In the genomic region with DNA sequence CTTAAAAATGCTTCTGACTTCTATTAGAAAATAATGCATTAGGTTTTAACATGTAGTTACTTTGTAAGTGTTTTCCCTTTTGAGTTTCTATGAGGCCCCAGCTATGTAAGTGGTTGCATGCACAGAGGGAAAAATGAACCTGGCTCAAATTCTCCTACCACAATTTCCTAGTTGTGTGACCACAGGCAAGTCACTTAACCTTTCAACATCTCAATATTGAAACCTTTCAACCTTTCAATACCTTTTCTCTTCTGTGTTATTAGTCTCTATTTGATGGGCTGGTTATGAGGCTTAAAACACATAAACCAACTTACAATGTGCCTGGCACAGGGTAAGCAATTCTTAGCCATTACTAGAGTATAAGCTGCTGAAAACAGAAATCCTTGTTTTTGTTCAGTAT, we compare ENCODE assay signal across 12 cellular contexts.
DNase-seq lines count a peak whose midpoint lies in the region; ATAC-seq and TF ChIP-seq lines count a peak whose summit lies in the region.
"Had no signal": no experiment of that assay in that cellular context is flagged by ENCODE, and none has a peak within 500 bp of the region (broad histone marks: within the 10 kb centered on the region; RNA-seq: fewer than 3 reads in every experiment).

No MANE protein-coding gene starts in this region.

- no peak overlapping the region for H3K27ac Mint-ChIP-seq in CD14-positive monocyte

- in situ Hi-C loops in HAP-1 (cut with MboI; ENCODE audit: low sequenced_read_pairs) = no loop called here

- H3K27me3 ChIP-seq in HAP-1 (ENCODE audit: low read depth) = no peaks in the 10 kb centered on the region

- H3K4me1 Mint-ChIP-seq in CD14-positive monocyte = no peaks in the 10 kb centered on the region

- H3K4me1 ChIP-seq in HAP-1 = no peaks in the 10 kb centered on the region

- H3K4me3 Mint-ChIP-seq in CD14-positive monocyte = no peak overlapping the region
- H3K4me3 Mint-ChIP-seq: activated T-cell treated with anti-CD3 and anti-CD28 coated beads, Interleukin-2, amount 50 U/mL, for 4 hours had no signal

- ATAC-seq in GM18508 (IDR thresholded peaks at IDR 0.05; ENCODE audit: insufficient read depth, unreplicated experiment) (peak; percentile 57), GM19455 (IDR thresholded peaks at IDR 0.05; ENCODE audit: unreplicated experiment) (peak; percentile 68), HG02763 (IDR thresholded peaks at IDR 0.05; ENCODE audit: unreplicated experiment) (peak; percentile 72), HG03432 (IDR thresholded peaks at IDR 0.05; ENCODE audit: unreplicated experiment) (peak; percentile 83), SK-N-SH treated with all-trans-retinoic acid at 6 μM for 48 hours (no peak)
- ATAC-seq: activated T-cell treated with anti-CD3 and anti-CD28 coated beads, Interleukin-2, amount 50 U/mL, for 4 hours had no signal

- H3K36me3 ChIP-seq in HAP-1 (replicated peaks) = no peaks in the 10 kb centered on the region

- peaks cover 0 to 4% (median 0%) of the 10 kb centered on the region in 7 donors for H3K9me3 Mint-ChIP-seq in CD14-positive monocyte
- H3K9me3 Mint-ChIP-seq: activated T-cell treated with anti-CD3 and anti-CD28 coated beads, Interleukin-2, amount 50 U/mL, for 4 hours had no signal

- intact Hi-C loops in CD14-positive monocyte (cut with micrococcal nuclease) = no loop called here

- H3K4me3 ChIP-seq in HAP-1 = no peak overlapping the region

- DNase-seq in OCI-M1 (lab: John Stamatoyannopoulos, UW) = no peak
- DNase-seq in CD14-positive monocyte (ENCODE audit: low spot score) = no peak
- DNase-seq in HAP-1 (ENCODE audit: low spot score in 2 of 2) = no peak
- DNase-seq: activated CD4-positive, CD25-positive, alpha-beta regulatory T cell treated with anti-CD3 and anti-CD28 coated beads, Interleukin-2, amount 50 U/mL, for 72 hours; activated T-cell treated with anti-CD3 and anti-CD28 coated beads, Interleukin-2, amount 50 U/mL, for 4 hours; amygdala; DMS79 treated with DMSO at 0.1 percent for 48 hours had no signal

- TF ChIP-seq CTCF in CD14-positive monocyte (IDR thresholded peaks at IDR 0.05) = no peak

- H3K36me3 Mint-ChIP-seq in CD14-positive monocyte = no peaks in the 10 kb centered on the region

- no peaks in the 10 kb centered on the region for H3K9me3 ChIP-seq in HAP-1

- no peaks in the 10 kb centered on the region for H3K27me3 Mint-ChIP-seq in CD14-positive monocyte (ENCODE audit: low read depth in 3 of 3)

TF ChIP-seq in SK-N-SH treated with all-trans-retinoic acid at 6 μM for 48 hours, 23 proteins besides CTCF, POLR2A, EP300 and RAD21:
- no peak for TF ChIP-seq ZNF70 (CRISPR knock-in tag; IDR thresholded peaks at IDR 0.05)
- TF ChIP-seq ZNF565 (CRISPR knock-in tag; conservative IDR thresholded peaks at IDR 0.05; ENCODE audit: low read depth) = no peak
- TF ChIP-seq CSRNP3 (CRISPR knock-in tag; IDR thresholded peaks at IDR 0.05) = no peak
- no peak for TF ChIP-seq ZFP3 (CRISPR knock-in tag; IDR thresholded peaks at IDR 0.05)
- TF ChIP-seq, protein P1, sequence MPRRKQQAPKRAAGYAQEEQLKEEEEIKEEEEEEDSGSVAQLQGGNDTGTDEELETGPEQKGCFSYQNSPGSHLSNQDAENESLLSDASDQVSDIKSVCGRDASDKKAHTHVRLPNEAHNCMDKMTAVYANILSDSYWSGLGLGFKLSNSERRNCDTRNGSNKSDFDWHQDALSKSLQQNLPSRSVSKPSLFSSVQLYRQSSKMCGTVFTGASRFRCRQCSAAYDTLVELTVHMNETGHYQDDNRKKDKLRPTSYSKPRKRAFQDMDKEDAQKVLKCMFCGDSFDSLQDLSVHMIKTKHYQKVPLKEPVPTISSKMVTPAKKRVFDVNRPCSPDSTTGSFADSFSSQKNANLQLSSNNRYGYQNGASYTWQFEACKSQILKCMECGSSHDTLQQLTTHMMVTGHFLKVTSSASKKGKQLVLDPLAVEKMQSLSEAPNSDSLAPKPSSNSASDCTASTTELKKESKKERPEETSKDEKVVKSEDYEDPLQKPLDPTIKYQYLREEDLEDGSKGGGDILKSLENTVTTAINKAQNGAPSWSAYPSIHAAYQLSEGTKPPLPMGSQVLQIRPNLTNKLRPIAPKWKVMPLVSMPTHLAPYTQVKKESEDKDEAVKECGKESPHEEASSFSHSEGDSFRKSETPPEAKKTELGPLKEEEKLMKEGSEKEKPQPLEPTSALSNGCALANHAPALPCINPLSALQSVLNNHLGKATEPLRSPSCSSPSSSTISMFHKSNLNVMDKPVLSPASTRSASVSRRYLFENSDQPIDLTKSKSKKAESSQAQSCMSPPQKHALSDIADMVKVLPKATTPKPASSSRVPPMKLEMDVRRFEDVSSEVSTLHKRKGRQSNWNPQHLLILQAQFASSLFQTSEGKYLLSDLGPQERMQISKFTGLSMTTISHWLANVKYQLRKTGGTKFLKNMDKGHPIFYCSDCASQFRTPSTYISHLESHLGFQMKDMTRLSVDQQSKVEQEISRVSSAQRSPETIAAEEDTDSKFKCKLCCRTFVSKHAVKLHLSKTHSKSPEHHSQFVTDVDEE (CRISPR knock-in tag; IDR thresholded peaks at IDR 0.05) = no peak
- TF ChIP-seq TOX (CRISPR knock-in tag; IDR thresholded peaks at IDR 0.05; ENCODE audit: borderline replicate concordance) = no peak
- TF ChIP-seq ZC3H10 (CRISPR knock-in tag; IDR thresholded peaks at IDR 0.05) = no peak
- no peak for TF ChIP-seq BACH2 (CRISPR knock-in tag; IDR thresholded peaks at IDR 0.05; ENCODE audit: borderline replicate concordance)
